ENCODE assay signal across 8 cellular contexts in the genomic region with DNA sequence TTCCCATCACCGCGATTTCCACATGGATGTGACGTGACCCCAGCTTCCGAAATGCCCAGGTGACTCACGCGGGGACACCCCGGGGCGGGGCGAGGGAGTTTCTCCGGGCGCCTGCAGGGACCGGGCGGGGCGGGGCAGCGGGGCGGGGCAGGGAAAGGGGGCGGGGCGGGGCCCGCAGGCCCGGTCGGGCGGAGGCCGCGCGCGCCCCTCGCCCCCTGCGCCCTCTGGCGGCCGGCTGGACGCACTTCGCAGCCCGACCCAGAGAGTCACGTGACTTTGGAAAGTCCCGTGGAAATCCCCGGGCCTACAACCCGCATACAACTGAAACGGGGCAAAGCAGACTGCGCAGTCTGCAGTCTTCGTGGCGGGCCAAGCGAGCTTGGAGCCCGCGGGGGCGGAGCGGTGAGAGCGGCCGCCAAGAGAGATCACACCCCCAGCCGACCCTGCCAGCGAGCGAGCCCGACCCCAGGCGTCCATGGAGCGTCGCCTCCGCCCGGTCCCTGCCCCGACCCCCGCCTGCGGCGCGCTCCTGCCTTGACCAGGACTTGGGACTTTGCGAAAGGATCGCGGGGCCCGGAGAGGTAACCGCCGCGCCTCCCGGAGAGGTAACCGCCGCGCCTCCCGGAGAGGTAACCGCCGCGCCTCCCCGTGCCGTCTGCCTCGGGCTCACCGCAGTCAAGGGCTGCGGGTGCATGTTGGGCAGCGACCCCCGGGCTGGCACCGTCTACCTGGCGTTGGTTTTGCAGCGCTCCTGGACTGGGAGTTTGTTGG. TPM values are rescaled to one million over a fixed set of nuclear protein-coding genes. Genes with fewer than 3 reads are reported as not detected.
DNase-seq lines count a peak whose midpoint lies in the region; ATAC-seq and TF ChIP-seq lines count a peak whose summit lies in the region.

Gene TNFAIP3, plus strand, starts transcription at position 346 of the 771 bp plus-strand sequence. CDS start 3,969 bp downstream, outside the sequence.

- H3K36me3 ChIP-seq in HUES64 (ENCODE audit: insufficient read depth, low read length) (no peaks in the 10 kb centered on the region; the same call in 1 of the 2 replicates), PC-3 (ENCODE audit: low read depth, low read length) (0 out of 2 replicates have a peak, but pooled peaks cover 2% of the 10 kb centered on the region), esophagus (ENCODE audit: control insufficient read depth in 2 of 2, insufficient read depth in 2 of 2, low read length in 1 of 2) (no peaks in the 10 kb centered on the region), muscle layer of duodenum (ENCODE audit: control insufficient read depth in 1 of 2, insufficient read depth in 2 of 2, low read length in 2 of 2) (peaks cover 0 to 14% of the 10 kb centered on the region in 2 donors)

- H3K4me2 ChIP-seq in PC-3 (ENCODE audit: low read length), result peak within 1 kb of the TSS; percentile 88

- CTCF ChIA-PET in PC-3 (lab: Charles Lee), result interaction anchor here (0.6 to 1.2 kb wide), 5 partner anchors 17 to 1105 kb away, joined by 3 to 6 read pairs (median 5); no protein-coding TSS in a partner anchor

- peaks cover 20% of the 10 kb centered on the region for H4K20me1 ChIP-seq in PC-3 (ENCODE audit: low read length)

- H3K27ac ChIP-seq in HUES64 (ENCODE audit: low read depth, low read length) (peak within 1 kb of the TSS; percentile 36; the same call in 1 of the 2 replicates), PC-3 (ENCODE audit: low read length) (peak within 1 kb of the TSS; percentile 68), esophagus (ENCODE audit: low read depth in 2 of 2, low read length in 1 of 2) (peak within 1 kb of the TSS; percentile 94 to 97), muscle layer of duodenum (ENCODE audit: low read length) (peak within 1 kb of the TSS; percentile 87)

- H2AFZ ChIP-seq in PC-3 (ENCODE audit: low read length), result peak within 1 kb of the TSS; percentile 92

- intact Hi-C loops in PC-3 (cut with micrococcal nuclease), result loop anchor here (1.0 to 2.0 kb wide), 4 partner anchors 58 to 162 kb away; no protein-coding TSS in a partner anchor

- H3F3A ChIP-seq in PC-3 (ENCODE audit: low read length, unreplicated experiment), result no peaks in the 10 kb centered on the region

- H3K27me3 ChIP-seq in HUES64 (ENCODE audit: insufficient read depth, low read length) (peaks cover 17% of the 10 kb centered on the region), PC-3 (ENCODE audit: low read length) (no peaks in the 10 kb centered on the region), esophagus (ENCODE audit: control insufficient read depth in 1 of 2, insufficient read depth in 2 of 2, low read length in 2 of 2) (no peaks in the 10 kb centered on the region), muscle layer of duodenum (ENCODE audit: low read depth, low read length) (no peaks in the 10 kb centered on the region)

- peak; percentile 87 for DNase-seq in DMS153 treated with DMSO at 0.1 percent for 48 hours (lab: John Stamatoyannopoulos, UW; ENCODE audit: unreplicated experiment)
- DNase-seq in PC-3, result peak; percentile 90
- peak; percentile 95 for DNase-seq in activated T-cell treated with anti-CD3 and anti-CD28 coated beads for 48 hours (ENCODE audit: low read depth)
- DNase-seq in stimulated activated CD8-positive, alpha-beta memory T cell treated with anti-CD3 and anti-CD28 coated beads, Interleukin-7, amount 100 ng/mL, for 24 hours (ENCODE audit: low read depth), result peak; percentile 91

- peak; percentile 47 for TF ChIP-seq CTCF in PC-3 (conservative IDR thresholded peaks at IDR 0.05; ENCODE audit: low read depth, low read length)

- ATAC-seq in GM21515 (IDR thresholded peaks at IDR 0.05; ENCODE audit: unreplicated experiment) (peak; percentile 70), PC-3 (peak; percentile 82)

- H3K9me2 ChIP-seq in PC-3 (replicated peaks; ENCODE audit: low read length), result no peaks in the 10 kb centered on the region

- H3K9me3 ChIP-seq in HUES64 (ENCODE audit: insufficient read depth, low read depth, low read length), result no peaks in the 10 kb centered on the region
- H3K9me3 ChIP-seq in PC-3 (ENCODE audit: low read length), result no peaks in the 10 kb centered on the region
- H3K9me3 ChIP-seq in esophagus (ENCODE audit: control insufficient read depth in 2 of 2, insufficient read depth in 1 of 2, low read depth in 1 of 2, low read length in 1 of 2), result no peaks in the 10 kb centered on the region
- H3K9me3 ChIP-seq in muscle layer of duodenum (ENCODE audit: control insufficient read depth in 1 of 2, low read length in 2 of 2), result no peaks in the 10 kb centered on the region

- peak within 1 kb of the TSS; percentile 70 for H3K9ac ChIP-seq in HUES64 (ENCODE audit: low read depth, low read length)
- H3K9ac ChIP-seq in PC-3 (ENCODE audit: low read length), result peak within 1 kb of the TSS; percentile 89

- H3K4me3 ChIP-seq in HUES64 (ENCODE audit: low read length) (peak within 1 kb of the TSS; percentile 87), PC-3 (ENCODE audit: low read length) (peak within 1 kb of the TSS; percentile 90), esophagus (ENCODE audit: low read depth in 1 of 2, low read length in 2 of 2) (peak within 1 kb of the TSS; percentile 68 to 95), muscle layer of duodenum (ENCODE audit: low read depth in 1 of 2, low read length in 2 of 2) (peak within 1 kb of the TSS; percentile 86 to 95)

- POLR2A ChIA-PET in PC-3 (lab: Charles Lee; ENCODE audit: unreplicated experiment), result interaction anchor here (0.5 kb wide), 1 partner anchor 157 kb away, joined by 6 read pairs; no protein-coding TSS in a partner anchor

- no TSS peak for BruUV-seq in PC-3 (replicated peaks; lab: Mats Ljungman, UMichigan)

- H3K4me1 ChIP-seq in HUES64 (ENCODE audit: insufficient read depth, low read length) (peaks cover 50% of the 10 kb centered on the region), PC-3 (ENCODE audit: insufficient read depth, low read length) (peaks cover 31% of the 10 kb centered on the region), esophagus (ENCODE audit: control insufficient read depth in 2 of 2, insufficient read depth in 2 of 2, low read length in 1 of 2) (peaks cover 0 to 5% of the 10 kb centered on the region in 2 donors), muscle layer of duodenum (ENCODE audit: control insufficient read depth in 1 of 2, insufficient read depth in 2 of 2, low read length in 2 of 2) (peaks cover 6 to 27% of the 10 kb centered on the region in 2 donors)

- under 1% methylated on average over 87 of the region's 87 CpGs for WGBS in HUES64
- 0 to 1% methylated on average over 83 to 87 of the region's 87 CpGs for WGBS in esophagus, 2 donors

- H3K79me2 ChIP-seq in PC-3 (ENCODE audit: low read length), result peaks cover 48% of the 10 kb centered on the region

RNA-seq across cellular contexts. Expression of gene TNFAIP3, which starts in this region (rescaled TPM):
- 1.8 TPM for polyA plus RNA-seq in HUES64 (2013, experiment 1 of 2)
- 4.6 TPM for polyA plus RNA-seq in HUES64 (2013, experiment 2 of 2)
- 21.9 TPM in 2 replicates for total RNA-seq in PC-3 (2014; rRNA removed)
- 10 to 100 TPM in 1 of 2 donors, 1 to 10 TPM in 1; 5.6 to 10.7 TPM for polyA plus RNA-seq in esophagus

Comparison
In these comparisons a context has a peak if more than half of its experiments do, and no peak if none do; other contexts are left out.
1. Peak in every context shown above with its lines: DNase-seq, ATAC-seq, H3K4me3 ChIP-seq and H3K27ac ChIP-seq.
2. H3K27ac ChIP-seq: peak in every context shown above with its lines; median percentile 96 in esophagus; 87 in muscle layer of duodenum; 68 in PC-3; 36 in HUES64.